Comparison of ENCODE assay signal across 20 cellular contexts in the genomic region with DNA sequence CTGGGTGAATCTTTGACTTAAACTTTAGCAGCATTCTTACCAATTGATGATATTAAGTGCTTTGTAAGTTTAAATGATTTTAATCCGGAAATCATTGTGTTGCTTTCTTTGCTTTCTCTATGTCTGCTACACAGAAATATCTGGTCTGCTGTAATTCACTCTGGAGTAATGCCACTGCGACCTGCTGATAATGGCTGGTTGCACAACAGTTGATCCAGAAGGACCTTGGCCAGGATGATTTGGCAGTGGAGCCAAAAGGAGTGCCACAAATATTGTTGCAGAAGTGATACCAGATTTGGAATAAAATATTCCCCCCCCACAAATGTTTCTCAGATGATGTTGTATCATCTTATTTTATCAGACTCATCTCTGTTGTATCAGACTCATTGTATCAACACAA.
"Had no signal": no experiment of that assay in that cellular context is flagged by ENCODE, and none has a peak within 500 bp of the region (broad histone marks: within the 10 kb centered on the region; RNA-seq: fewer than 3 reads in every experiment).

No MANE protein-coding gene starts in this region.

- DNase-seq: activated B cell treated with CpG ODN at 0.5 μM for 24 hours; activated CD4-positive, alpha-beta T cell treated with anti-CD3 and anti-CD28 coated beads for 36 hours; activated CD4-positive, alpha-beta T cell treated with anti-CD3 and anti-CD28 coated beads, Interleukin-2, amount 50 U/mL, for 4 hours; activated CD8-positive, alpha-beta memory T cell treated with anti-CD3 and anti-CD28 coated beads for 24 hours; activated CD8-positive, alpha-beta memory T cell treated with anti-CD3 and anti-CD28 coated beads, Interleukin-2, amount 50 U/mL, for 4 hours; activated naive CD4-positive, alpha-beta T cell treated with Interleukin-2 at 50 U/mL for 16 hours; activated naive CD8-positive, alpha-beta T cell treated with anti-CD3 and anti-CD28 coated beads, Interleukin-2, amount 10 ng/mL, durations not matched to agents 7 days and 5 days; activated T-cell treated with anti-CD3 and anti-CD28 coated beads, Interleukin-2, amount 50 U/mL, for 24 hours; effector CD4-positive, alpha-beta T cell; midbrain; natural killer cell; stimulated activated CD4-positive, alpha-beta T cell treated with anti-CD3 and anti-CD28 coated beads, Interleukin-12 subunit alpha, Interleukin-12 subunit beta, amount 100 ng/mL, for 4 hours; substantia nigra; T-helper 1 cell; T-helper 9 cell; tibial artery had no signal

- H3K27me3 Mint-ChIP-seq: activated B cell treated with CpG ODN at 0.5 μM for 24 hours; activated CD4-positive, alpha-beta T cell treated with anti-CD3 and anti-CD28 coated beads for 36 hours; activated T-cell treated with anti-CD3 and anti-CD28 coated beads, Interleukin-2, amount 50 U/mL, for 24 hours; dendritic cell treated with granulocyte-macrophage colony-stimulating factor and Interleukin-4, amounts not matched to agents 40 ng/mL and 50 ng/mL, for 4 days; stimulated activated naive CD8-positive, alpha-beta T cell treated with anti-CD3 and anti-CD28 coated beads, Interleukin-15, Interleukin-2, amounts not matched to agents 100 ng/mL and 50 ng/mL, for 24 hours had no signal

- H3K4me1 Mint-ChIP-seq: activated B cell treated with CpG ODN at 0.5 μM for 24 hours; activated CD4-positive, alpha-beta T cell treated with anti-CD3 and anti-CD28 coated beads for 36 hours; activated naive CD8-positive, alpha-beta T cell treated with anti-CD3 and anti-CD28 coated beads, Interleukin-2, amount 10 ng/mL, durations not matched to agents 7 days and 5 days; natural killer cell had no signal

- H3K4me3 ChIP-seq: prostate gland, tibial artery had no signal

- H3K9me3 Mint-ChIP-seq: activated B cell treated with CpG ODN at 0.5 μM for 24 hours; activated naive CD8-positive, alpha-beta T cell treated with anti-CD3 and anti-CD28 coated beads, Interleukin-2, amount 10 ng/mL, durations not matched to agents 7 days and 5 days; activated T-cell treated with anti-CD3 and anti-CD28 coated beads, Interleukin-2, amount 50 U/mL, for 24 hours; activated T-helper 2 cell treated with anti-CD3 and anti-CD28 coated beads, Interferon-gamma antibody, Interleukin-2, Interleukin-4, amounts not matched to agents 10 μg/mL and 5 μg/mL and 100 μg/mL, durations not matched to agents 14 hours and 24 hours and 36 hours; dendritic cell treated with granulocyte-macrophage colony-stimulating factor and Interleukin-4, amounts not matched to agents 40 ng/mL and 50 ng/mL, for 4 days; stimulated activated naive CD8-positive, alpha-beta T cell treated with anti-CD3 and anti-CD28 coated beads, Interleukin-15, Interleukin-2, amounts not matched to agents 100 ng/mL and 50 ng/mL, for 24 hours had no signal

- H3K27ac Mint-ChIP-seq: activated B cell treated with CpG ODN at 0.5 μM for 24 hours; activated CD4-positive, alpha-beta T cell treated with anti-CD3 and anti-CD28 coated beads for 36 hours; activated naive CD8-positive, alpha-beta T cell treated with anti-CD3 and anti-CD28 coated beads, Interleukin-2, amount 10 ng/mL, durations not matched to agents 7 days and 5 days; activated T-cell treated with anti-CD3 and anti-CD28 coated beads, Interleukin-2, amount 50 U/mL, for 24 hours; activated T-helper 2 cell treated with anti-CD3 and anti-CD28 coated beads, Interferon-gamma antibody, Interleukin-2, Interleukin-4, amounts not matched to agents 10 μg/mL and 5 μg/mL and 100 μg/mL, durations not matched to agents 14 hours and 24 hours and 36 hours; dendritic cell treated with granulocyte-macrophage colony-stimulating factor and Interleukin-4, amounts not matched to agents 40 ng/mL and 50 ng/mL, for 4 days; natural killer cell; stimulated activated naive CD8-positive, alpha-beta T cell treated with anti-CD3 and anti-CD28 coated beads, Interleukin-15, Interleukin-2, amounts not matched to agents 100 ng/mL and 50 ng/mL, for 24 hours had no signal

- H3K36me3 ChIP-seq: prostate gland, tibial artery had no signal

- H3K4me1 ChIP-seq: prostate gland, tibial artery had no signal

- ATAC-seq: activated CD4-positive, alpha-beta T cell treated with anti-CD3 and anti-CD28 coated beads for 36 hours; natural killer cell had no signal

- H3K27me3 ChIP-seq: tibial artery had no signal

- H3K27ac ChIP-seq: prostate gland, tibial artery had no signal

- H3K9me3 ChIP-seq: prostate gland, tibial artery had no signal

- H3K4me3 Mint-ChIP-seq: activated B cell treated with CpG ODN at 0.5 μM for 24 hours; activated CD4-positive, alpha-beta T cell treated with anti-CD3 and anti-CD28 coated beads for 36 hours; activated naive CD8-positive, alpha-beta T cell treated with anti-CD3 and anti-CD28 coated beads, Interleukin-2, amount 10 ng/mL, durations not matched to agents 7 days and 5 days; activated T-cell treated with anti-CD3 and anti-CD28 coated beads, Interleukin-2, amount 50 U/mL, for 24 hours; dendritic cell treated with granulocyte-macrophage colony-stimulating factor and Interleukin-4, amounts not matched to agents 40 ng/mL and 50 ng/mL, for 4 days; natural killer cell; stimulated activated naive CD8-positive, alpha-beta T cell treated with anti-CD3 and anti-CD28 coated beads, Interleukin-15, Interleukin-2, amounts not matched to agents 100 ng/mL and 50 ng/mL, for 24 hours had no signal

- H3K36me3 Mint-ChIP-seq: activated naive CD8-positive, alpha-beta T cell treated with anti-CD3 and anti-CD28 coated beads, Interleukin-2, amount 10 ng/mL, durations not matched to agents 7 days and 5 days; natural killer cell had no signal
